Comparison of ENCODE assay signal across 9 cellular contexts in the genomic region with DNA sequence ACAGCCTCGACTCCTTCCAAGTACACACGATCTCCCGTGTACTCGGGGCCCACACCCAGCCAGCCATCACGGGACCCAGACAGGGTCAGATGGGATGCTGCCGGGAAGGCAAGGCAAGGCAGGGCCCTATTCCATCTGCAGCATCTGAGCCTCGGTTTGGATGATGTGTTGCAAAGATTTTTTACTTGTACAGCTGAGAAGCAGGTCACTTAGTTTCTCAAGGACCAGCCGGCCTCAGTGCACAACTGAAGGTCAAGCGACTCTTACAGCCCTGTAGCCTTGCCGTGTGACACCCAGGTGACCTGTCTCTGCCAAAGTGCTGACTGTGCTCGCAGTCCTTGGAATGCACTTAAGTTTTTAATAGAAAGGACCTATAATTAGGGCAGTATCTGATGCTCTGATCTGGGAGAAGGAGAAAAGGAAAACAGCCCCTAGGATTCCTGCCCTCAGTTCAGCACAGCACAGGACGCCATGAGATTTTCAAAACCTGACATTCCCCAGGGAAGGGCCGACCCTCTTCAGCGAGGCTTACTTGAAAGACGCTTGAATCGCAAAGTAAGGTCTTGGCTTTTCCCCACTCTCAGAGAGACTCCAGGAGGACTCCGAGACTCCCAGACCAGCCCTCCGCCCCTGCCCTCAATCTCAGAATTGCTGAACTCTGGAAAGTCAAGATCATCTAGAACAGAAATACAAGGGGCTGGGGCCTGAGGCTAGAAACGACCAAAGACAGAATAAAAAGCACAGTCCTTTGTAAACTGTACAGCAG. TPM values are rescaled to one million over a fixed set of nuclear protein-coding genes. Genes with fewer than 3 reads are reported as not detected.
DNase-seq lines count a peak whose midpoint lies in the region; ATAC-seq and TF ChIP-seq lines count a peak whose summit lies in the region.
"Had no signal": no experiment of that assay in that cellular context is flagged by ENCODE, and none has a peak within 500 bp of the region (broad histone marks: within the 10 kb centered on the region; RNA-seq: fewer than 3 reads in every experiment).

No MANE protein-coding gene starts in this region.

- TF ChIP-seq POLR2A in HCT116 (IDR thresholded peaks at IDR 0.05; ENCODE audit: borderline replicate concordance, extremely low read depth, insufficient read depth, insufficient read length) (no peak), spleen (IDR thresholded peaks at IDR 0.05) (no peak)

- peaks cover 11% of the 10 kb centered on the region; the same call in 1 of the 2 replicates for H3K79me2 ChIP-seq in HCT116 (ENCODE audit: insufficient read depth, low read length)

- peaks cover 44% of the 10 kb centered on the region for H3K27me3 Mint-ChIP-seq in activated naive CD8-positive, alpha-beta T cell treated with anti-CD3 and anti-CD28 coated beads, Interleukin-2, amount 10 ng/mL, durations not matched to agents 7 days and 5 days

- H3K4me3 ChIP-seq in HCT116 (replicated peaks in 1 of 2; ENCODE audit: low read depth in 1 of 2, low read length in 2 of 2) (peak overlapping the region; percentile 74 to 92), spleen (peak overlapping the region; percentile 25 to 87 (median 70))

- H3K27ac Mint-ChIP-seq in activated naive CD8-positive, alpha-beta T cell treated with anti-CD3 and anti-CD28 coated beads, Interleukin-2, amount 10 ng/mL, durations not matched to agents 7 days and 5 days: no peak overlapping the region

- no peaks in the 10 kb centered on the region for H3K9me3 Mint-ChIP-seq in activated naive CD8-positive, alpha-beta T cell treated with anti-CD3 and anti-CD28 coated beads, Interleukin-2, amount 10 ng/mL, durations not matched to agents 7 days and 5 days

- RAD21 ChIA-PET in HCT116 (lab: Charles Lee; ENCODE audit: low non-redundant PET in 1 of 2, low total read pairs in 2 of 2, uncharacterized antibody in 2 of 2, unreplicated experiment in 2 of 2): no interaction called here

- ATAC-seq in HCT116 (no peak), HG03095 (IDR thresholded peaks at IDR 0.05; ENCODE audit: unreplicated experiment) (no peak), GM19023 (IDR thresholded peaks at IDR 0.05; ENCODE audit: unreplicated experiment) (no peak), GM19351 (IDR thresholded peaks at IDR 0.05; ENCODE audit: unreplicated experiment) (no peak)
- no peak for ATAC-seq in activated naive CD8-positive, alpha-beta T cell treated with anti-CD3 and anti-CD28 coated beads, Interleukin-2, amount 10 ng/mL, durations not matched to agents 7 days and 5 days (ENCODE audit: low read depth)

- H3K4me1 ChIP-seq in HCT116 (ENCODE audit: control insufficient read depth in 1 of 2, insufficient read depth in 2 of 2, low read length in 2 of 2) (peaks cover 12 to 33% of the 10 kb centered on the region in 2 experiments), spleen (peaks cover 12 to 55% (median 33%) of the 10 kb centered on the region in 6 donors)

- peak overlapping the region; percentile 84 for H3K9ac ChIP-seq in HCT116 (ENCODE audit: low read length)

- peak overlapping the region; percentile 99 for H3K4me2 ChIP-seq in HCT116 (ENCODE audit: low read length)

- no peak overlapping the region for H2AFZ ChIP-seq in HCT116 (ENCODE audit: low read depth, low read length, poor library complexity, severe bottlenecking)

- no peaks in the 10 kb centered on the region for H3K9me2 ChIP-seq in HCT116 (ENCODE audit: insufficient read depth)

- DNase-seq in HCT116 (ENCODE audit: low read depth, low spot score): no peak
- DNase-seq in activated naive CD8-positive, alpha-beta T cell treated with anti-CD3 and anti-CD28 coated beads, Interleukin-2, amount 10 ng/mL, durations not matched to agents 7 days and 5 days: no peak
- DNase-seq in iPS-NIHi7 (ENCODE audit: extremely low spot score): peak; percentile 7
- DNase-seq in spleen: peak; percentile 63
- DNase-seq in HUDEP-2 (lab: John Stamatoyannopoulos, UW; ENCODE audit: unreplicated experiment in 76 of 76): no peak
- DNase-seq: SIG-M5 had no signal

- CTCF ChIA-PET in HCT116 (lab: Charles Lee): interaction anchor here (0.7 kb wide), 1 partner anchor 19 kb away, joined by 3 read pairs; no protein-coding TSS in a partner anchor

- H3K27ac ChIP-seq in HCT116 (ENCODE audit: low read depth, low read length) (peak overlapping the region; percentile 74; the same call in 1 of the 2 replicates), spleen (peak overlapping the region in 6 of 8 donors; percentile 82 to 90 (median 86))

- no peaks in the 10 kb centered on the region for H3K9me3 ChIP-seq in HCT116 (ENCODE audit: control insufficient read depth in 1 of 2, insufficient read depth in 1 of 2, low read depth in 1 of 2, low read length in 2 of 2)
- H3K9me3 ChIP-seq in spleen: no peaks in the 10 kb centered on the region

- POLR2A ChIA-PET in HCT116 (lab: Charles Lee): interaction anchor here (0.6 kb wide), 2 partner anchors 12 to 47 kb away, joined by 3 read pairs; no protein-coding TSS in a partner anchor
- POLR2A ChIA-PET in activated naive CD8-positive, alpha-beta T cell treated with anti-CD3 and anti-CD28 coated beads, Interleukin-2, amount 10 ng/mL, durations not matched to agents 7 days and 5 days (lab: Charles Lee): no interaction called here

- H3K36me3 Mint-ChIP-seq in activated naive CD8-positive, alpha-beta T cell treated with anti-CD3 and anti-CD28 coated beads, Interleukin-2, amount 10 ng/mL, durations not matched to agents 7 days and 5 days: no peaks in the 10 kb centered on the region

- intact Hi-C loops in HCT116 (cut with micrococcal nuclease) (no loop called here), spleen (cut with DNase I; ENCODE audit: low total_unique reads) (no loop called here)

- no peaks in the 10 kb centered on the region for H3K27me3 ChIP-seq in HCT116 (ENCODE audit: insufficient read depth, low read length)
- no peaks in the 10 kb centered on the region for H3K27me3 ChIP-seq in spleen (replicated peaks in 1 of 7)

- 56 to 75% (median 73%) methylated on average over 16 to 19 of the region's 19 CpGs for WGBS in spleen, 5 donors

- no peaks in the 10 kb centered on the region for H3K36me3 ChIP-seq in HCT116 (ENCODE audit: control insufficient read depth in 1 of 2, insufficient read depth in 2 of 2, low read length in 2 of 2)
- no peaks in the 10 kb centered on the region for H3K36me3 ChIP-seq in spleen

- TSS peak; percentile 48 for BruUV-seq in HCT116 (replicated peaks; lab: Mats Ljungman, UMichigan)

- H3K4me1 Mint-ChIP-seq in activated naive CD8-positive, alpha-beta T cell treated with anti-CD3 and anti-CD28 coated beads, Interleukin-2, amount 10 ng/mL, durations not matched to agents 7 days and 5 days: peaks cover 19% of the 10 kb centered on the region

- no peaks in the 10 kb centered on the region for H4K20me1 ChIP-seq in HCT116 (ENCODE audit: insufficient read depth)

- no peak for TF ChIP-seq CTCF in HCT116 (IDR thresholded peaks at IDR 0.05 in 2 of 3, conservative IDR thresholded peaks at IDR 0.05 in 1 of 3; ENCODE audit: borderline replicate concordance in 1 of 3, insufficient read depth in 1 of 3, low read depth in 2 of 3, low read length in 2 of 3)
- no peak for TF ChIP-seq CTCF in spleen (IDR thresholded peaks at IDR 0.05 in 8 of 11, conservative IDR thresholded peaks at IDR 0.05 in 3 of 11)

- H3K4me3 Mint-ChIP-seq in activated naive CD8-positive, alpha-beta T cell treated with anti-CD3 and anti-CD28 coated beads, Interleukin-2, amount 10 ng/mL, durations not matched to agents 7 days and 5 days: peak overlapping the region; percentile 83

- TF ChIP-seq RAD21 in HCT116 (IDR thresholded peaks at IDR 0.05; ENCODE audit: low read depth): no peak

TF ChIP-seq in HCT116, 20 proteins besides CTCF, POLR2A, EP300 and RAD21:
- no peak for TF ChIP-seq ELF1 (IDR thresholded peaks at IDR 0.05; ENCODE audit: borderline replicate concordance, low read depth)
- TF ChIP-seq CEBPB (IDR thresholded peaks at IDR 0.05; ENCODE audit: low read depth): no peak
- TF ChIP-seq ZNF274 (IDR thresholded peaks at IDR 0.05; ENCODE audit: low read depth, low read length): no peak

RNA-seq across cellular contexts. Expression of a gene that starts 1.3 kb away (rescaled TPM):
- total RNA-seq in HCT116 (2021; ENCODE audit: unreplicated experiment): 7.7 TPM
- 2.2 and 4.3 TPM in 2 replicates for polyA plus RNA-seq in HCT116 (2012)
- total RNA-seq in activated naive CD8-positive, alpha-beta T cell treated with anti-CD3 and anti-CD28 coated beads, Interleukin-2, amount 10 ng/mL, durations not matched to agents 7 days and 5 days: 1 to 10 TPM; 3.1 to 3.3 TPM
- total RNA-seq in spleen: 10 to 100 TPM in 1 of 7 donors, 1 to 10 TPM in 6; 5.7 to 10.5 (median 6.8) TPM
- polyA plus RNA-seq in spleen: 1 to 10 TPM; 1.2 to 2.8 (median 1.5) TPM

RNA-seq across cellular contexts. Expression of a gene that starts 58.1 kb away (rescaled TPM):
- total RNA-seq in HCT116 (2021; ENCODE audit: unreplicated experiment) (not detected), spleen (10 to 100 TPM in 1 of 7 donors, 1 to 10 TPM in 6; 5.3 to 23.6 (median 8.4) TPM)
- 0.04 TPM in 1 of 2 replicates, not detected in the other for polyA plus RNA-seq in HCT116 (2012)
- total RNA-seq in activated naive CD8-positive, alpha-beta T cell treated with anti-CD3 and anti-CD28 coated beads, Interleukin-2, amount 10 ng/mL, durations not matched to agents 7 days and 5 days: not detected
- 1 to 10 TPM; 2.9 to 4.6 (median 3.2) TPM for polyA plus RNA-seq in spleen

Comparison
In these comparisons a context has a peak if more than half of its experiments do, and no peak if none do; other contexts are left out.
1. DNase-seq: peak in iPS-NIHi7 (single experiment) and spleen (single experiment); none in HCT116 (single experiment), activated naive CD8-positive, alpha-beta T cell treated with anti-CD3 and anti-CD28 coated beads, Interleukin-2, amount 10 ng/mL, durations not matched to agents 7 days and 5 days (single experiment) and HUDEP-2 (0 of 76).